In the genomic region with DNA sequence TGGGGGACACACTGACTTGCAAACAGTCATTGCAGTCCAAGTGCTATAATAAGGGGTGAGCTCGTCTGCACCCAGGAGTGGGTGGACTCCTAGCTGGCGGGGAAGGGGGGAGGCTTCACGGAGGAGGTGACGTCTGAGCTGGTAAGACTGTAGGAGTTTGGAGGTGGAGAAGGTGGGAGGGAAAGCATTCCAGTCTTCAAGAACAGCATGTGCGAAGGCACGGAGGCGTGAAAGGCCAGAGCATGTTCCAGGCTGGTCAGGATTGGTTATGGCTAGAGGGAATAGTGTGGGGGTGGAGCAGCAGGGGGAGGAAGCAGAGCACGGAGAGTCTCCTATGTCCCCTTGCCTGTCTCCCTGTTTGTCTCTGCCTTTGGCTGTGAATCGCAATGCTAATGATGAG, we compare ENCODE assay signal across 16 cellular contexts. TPM values are rescaled to one million over a fixed set of nuclear protein-coding genes. Genes with fewer than 3 reads are reported as not detected.
DNase-seq lines count a peak whose midpoint lies in the region; ATAC-seq and TF ChIP-seq lines count a peak whose summit lies in the region.
"Had no signal": no experiment of that assay in that cellular context is flagged by ENCODE, and none has a peak within 500 bp of the region (broad histone marks: within the 10 kb centered on the region; RNA-seq: fewer than 3 reads in every experiment).

No MANE protein-coding gene starts in this region.

- H3K36me3 ChIP-seq in left ventricle myocardium inferior (peaks cover 2% of the 10 kb centered on the region), neural progenitor cell (no peaks in the 10 kb centered on the region)
- H3K36me3 ChIP-seq: brain microvascular endothelial cell, prostate gland had no signal

- H3K27ac ChIP-seq in left ventricle myocardium inferior (replicated peaks), result peak overlapping the region; percentile 99
- no peak overlapping the region for H3K27ac ChIP-seq in right cardiac atrium (ENCODE audit: low read length)
- peak overlapping the region; percentile 77 for H3K27ac ChIP-seq in neural progenitor cell
- H3K27ac ChIP-seq: brain microvascular endothelial cell had no signal

- no peak overlapping the region for H2AFZ ChIP-seq in neural progenitor cell (replicated peaks)

- no peaks in the 10 kb centered on the region for H3K9me3 Mint-ChIP-seq in endothelial cell (ENCODE audit: unreplicated experiment)
- H3K9me3 Mint-ChIP-seq in neural progenitor cell, result peaks cover 4% of the 10 kb centered on the region
- H3K9me3 Mint-ChIP-seq in activated naive CD4-positive, alpha-beta T cell treated with anti-CD3 and anti-CD28 coated beads for 36 hours, result no peaks in the 10 kb centered on the region
- H3K9me3 Mint-ChIP-seq: CD8-positive, alpha-beta T cell; effector memory CD8-positive, alpha-beta T cell had no signal

- H3K4me1 Mint-ChIP-seq in endothelial cell (ENCODE audit: unreplicated experiment) (peaks cover 48% of the 10 kb centered on the region), neural progenitor cell (peaks cover 67% of the 10 kb centered on the region)
- H3K4me1 Mint-ChIP-seq in activated naive CD4-positive, alpha-beta T cell treated with anti-CD3 and anti-CD28 coated beads for 36 hours (ENCODE audit: low read depth), result peaks cover 16% of the 10 kb centered on the region

- H3K27ac Mint-ChIP-seq in endothelial cell (ENCODE audit: unreplicated experiment) (peak overlapping the region; percentile 97), neural progenitor cell (peak overlapping the region; percentile 16)
- no peak overlapping the region for H3K27ac Mint-ChIP-seq in activated naive CD4-positive, alpha-beta T cell treated with anti-CD3 and anti-CD28 coated beads for 36 hours
- H3K27ac Mint-ChIP-seq: CD8-positive, alpha-beta T cell; effector memory CD8-positive, alpha-beta T cell had no signal

- peaks cover 54% of the 10 kb centered on the region for H3F3A ChIP-seq in neural progenitor cell (ENCODE audit: low read depth)

- DNase-seq in left ventricle myocardium inferior (no peak), right cardiac atrium (no peak), endothelial cell (ENCODE audit: low spot score) (no peak), neural progenitor cell (ENCODE audit: low spot score) (peak; percentile 36), NCI-H2171 (lab: John Stamatoyannopoulos, UW) (no peak), cerebellar nuclear complex (lab: John Stamatoyannopoulos, UW) (no peak)
- no peak for DNase-seq in activated naive CD4-positive, alpha-beta T cell treated with anti-CD3 and anti-CD28 coated beads for 36 hours
- DNase-seq: activated CD4-positive, CD25-positive, alpha-beta regulatory T cell; brain microvascular endothelial cell; CD8-positive, alpha-beta T cell; effector memory CD8-positive, alpha-beta T cell; foreskin melanocyte; NCI-H2029 treated with DMSO at 0.1 percent for 48 hours; NCI-H774 had no signal

- H3K4me3 Mint-ChIP-seq in endothelial cell (ENCODE audit: unreplicated experiment), result peak overlapping the region; percentile 66
- H3K4me3 Mint-ChIP-seq in neural progenitor cell, result peak overlapping the region; percentile 69
- H3K4me3 Mint-ChIP-seq in activated naive CD4-positive, alpha-beta T cell treated with anti-CD3 and anti-CD28 coated beads for 36 hours, result no peak overlapping the region
- H3K4me3 Mint-ChIP-seq: CD8-positive, alpha-beta T cell; effector memory CD8-positive, alpha-beta T cell had no signal

- peaks cover 58% of the 10 kb centered on the region for H3K4me1 ChIP-seq in left ventricle myocardium inferior
- peaks cover 8% of the 10 kb centered on the region for H3K4me1 ChIP-seq in right cardiac atrium (ENCODE audit: control insufficient read depth, insufficient read depth, low read length)
- peaks cover 41% of the 10 kb centered on the region for H3K4me1 ChIP-seq in neural progenitor cell

- H3K27me3 Mint-ChIP-seq in endothelial cell (ENCODE audit: unreplicated experiment), result peaks cover 20% of the 10 kb centered on the region
- H3K27me3 Mint-ChIP-seq in neural progenitor cell (ENCODE audit: insufficient read depth, low read depth), result peaks cover 7% of the 10 kb centered on the region
- H3K27me3 Mint-ChIP-seq in activated naive CD4-positive, alpha-beta T cell treated with anti-CD3 and anti-CD28 coated beads for 36 hours (ENCODE audit: low read depth), result no peaks in the 10 kb centered on the region
- H3K27me3 Mint-ChIP-seq: effector memory CD8-positive, alpha-beta T cell had no signal

- H3K27me3 ChIP-seq in left ventricle myocardium inferior (ENCODE audit: low read depth), result no peaks in the 10 kb centered on the region
- H3K27me3 ChIP-seq in right cardiac atrium (ENCODE audit: control insufficient read depth, insufficient read depth), result no peaks in the 10 kb centered on the region
- H3K27me3 ChIP-seq in neural progenitor cell, result peaks cover 49% of the 10 kb centered on the region
- H3K27me3 ChIP-seq: brain microvascular endothelial cell had no signal

- H3K36me3 Mint-ChIP-seq in endothelial cell (ENCODE audit: low read depth, unreplicated experiment) (peaks cover 19% of the 10 kb centered on the region), neural progenitor cell (peaks cover 20% of the 10 kb centered on the region)
- no peaks in the 10 kb centered on the region for H3K36me3 Mint-ChIP-seq in activated naive CD4-positive, alpha-beta T cell treated with anti-CD3 and anti-CD28 coated beads for 36 hours (ENCODE audit: low read depth)

- peaks cover 21% of the 10 kb centered on the region for H4K20me1 ChIP-seq in neural progenitor cell (ENCODE audit: low read depth)

- no peak overlapping the region for H3K4me3 ChIP-seq in left ventricle myocardium inferior
- H3K4me3 ChIP-seq in right cardiac atrium (ENCODE audit: low read length), result no peak overlapping the region
- H3K4me3 ChIP-seq in neural progenitor cell, result peak overlapping the region; percentile 34
- H3K4me3 ChIP-seq: prostate gland had no signal

- no peak for TF ChIP-seq CTCF in left ventricle myocardium inferior (IDR thresholded peaks at IDR 0.05; ENCODE audit: borderline replicate concordance)
- no peak for TF ChIP-seq CTCF in endothelial cell (IDR thresholded peaks at IDR 0.05; ENCODE audit: unreplicated experiment)
- no peak for TF ChIP-seq CTCF in neural progenitor cell (IDR thresholded peaks at IDR 0.05)

- ATAC-seq in right cardiac atrium (no peak), GM21381 (IDR thresholded peaks at IDR 0.05; ENCODE audit: unreplicated experiment) (no peak)
- ATAC-seq: CD8-positive, alpha-beta T cell; effector memory CD8-positive, alpha-beta T cell had no signal

- CTCF ChIA-PET in activated naive CD4-positive, alpha-beta T cell treated with anti-CD3 and anti-CD28 coated beads for 36 hours (lab: Charles Lee), result no interaction called here

- H3K9ac ChIP-seq in neural progenitor cell, result no peak overlapping the region

- H3K4me2 ChIP-seq in neural progenitor cell, result peak overlapping the region; percentile 81

- H3K9me3 ChIP-seq in left ventricle myocardium inferior (replicated peaks) (no peaks in the 10 kb centered on the region), right cardiac atrium (ENCODE audit: control insufficient read depth, low read length) (no peaks in the 10 kb centered on the region), neural progenitor cell (ENCODE audit: low read depth) (no peaks in the 10 kb centered on the region)
- H3K9me3 ChIP-seq: prostate gland had no signal

- peaks cover 19% of the 10 kb centered on the region for H3K79me2 ChIP-seq in neural progenitor cell (ENCODE audit: low read depth)

- intact Hi-C loops in left ventricle myocardium inferior (cut with micrococcal nuclease), result no loop called here
- intact Hi-C loops in right cardiac atrium (cut with DNase I), result no loop called here
- intact Hi-C loops in activated naive CD4-positive, alpha-beta T cell treated with anti-CD3 and anti-CD28 coated beads for 36 hours (cut with micrococcal nuclease), result no loop called here

- 69% methylated on average over 9 of the region's 9 CpGs for WGBS in right cardiac atrium

RNA-seq across cellular contexts. Expression of gene ZNF436, which starts 2.4 kb away (rescaled TPM):
- total RNA-seq in left ventricle myocardium inferior (11.8 TPM), right cardiac atrium (10 to 100 TPM; 11.3 to 13.8 (median 12.7) TPM), endothelial cell (ENCODE audit: unreplicated experiment) (26.0 TPM), neural progenitor cell (ENCODE audit: low replicate concordance) (10.4 and 15.4 TPM in 2 replicates)
- polyA plus RNA-seq in right cardiac atrium, result 4.4 TPM
- 1 to 10 TPM; 3.3 to 3.5 TPM for total RNA-seq in activated naive CD4-positive, alpha-beta T cell treated with anti-CD3 and anti-CD28 coated beads for 36 hours

RNA-seq across cellular contexts. Expression of gene HNRNPR, which starts 27.9 kb away (rescaled TPM):
- total RNA-seq in left ventricle myocardium inferior, result 54.6 TPM
- 10 to 100 TPM; 59.8 to 73.7 (median 62.1) TPM for total RNA-seq in right cardiac atrium
- 50.8 TPM for polyA plus RNA-seq in right cardiac atrium
- total RNA-seq in endothelial cell (ENCODE audit: unreplicated experiment), result 146 TPM
- total RNA-seq in neural progenitor cell (ENCODE audit: low replicate concordance), result 231 and 317 TPM in 2 replicates
- total RNA-seq in activated naive CD4-positive, alpha-beta T cell treated with anti-CD3 and anti-CD28 coated beads for 36 hours, result 100 to 1,000 TPM; 203 to 208 TPM

RNA-seq across cellular contexts. Expression of gene TCEA3, which starts 52.6 kb away (rescaled TPM):
- total RNA-seq in left ventricle myocardium inferior (78.6 TPM), right cardiac atrium (10 to 100 TPM; 36.4 to 79.5 (median 49.1) TPM), endothelial cell (ENCODE audit: unreplicated experiment) (9.7 TPM), neural progenitor cell (ENCODE audit: low replicate concordance) (0.53 and 0.54 TPM in 2 replicates)
- 48.7 TPM for polyA plus RNA-seq in right cardiac atrium
- total RNA-seq in activated naive CD4-positive, alpha-beta T cell treated with anti-CD3 and anti-CD28 coated beads for 36 hours, result 10 to 100 TPM; 13.7 to 15.3 TPM
